In genomic region chr15:85530079-85530478, GRCh38 we compare ENCODE assay signal across 14 cellular contexts.
DNase-seq lines count a peak whose midpoint lies in the region; ATAC-seq, FAIRE-seq and TF ChIP-seq lines count a peak whose summit lies in the region.
"Had no signal": no experiment of that assay in that cellular context is flagged by ENCODE, and none has a peak within 500 bp of the region (broad histone marks: within the 10 kb centered on the region; RNA-seq: fewer than 3 reads in every experiment).

No MANE protein-coding gene starts in this region.

- intact Hi-C loops in HepG2 (cut with micrococcal nuclease; ENCODE audit: unreplicated experiment), result no loop called here
- intact Hi-C loops in lower lobe of right lung (cut with DNase I), result no loop called here
- intact Hi-C loops in upper lobe of right lung (cut with DNase I), result no loop called here

- no TSS peak for BruUV-seq in HepG2 (replicated peaks; lab: Mats Ljungman, UMichigan)

- H3K4me2 ChIP-seq in HepG2 (ENCODE audit: low read depth, low read length), result no peak overlapping the region

- no peak overlapping the region; the same call in 1 of the 2 replicates for H3K4me3 Mint-ChIP-seq in WTC11

- TF ChIP-seq RAD21 in liver (IDR thresholded peaks at IDR 0.05) (peak; percentile 13 to 23), HepG2 (CRISPR knock-in tag; IDR thresholded peaks at IDR 0.05) (no peak)

- no peak for TF ChIP-seq POLR2A in HepG2 (IDR thresholded peaks at IDR 0.05; ENCODE audit: insufficient read depth in 1 of 2, low read depth in 2 of 2, low read length in 2 of 2)

- no peaks in the 10 kb centered on the region for H4K20me1 ChIP-seq in HepG2 (ENCODE audit: insufficient read depth, low read length)

- H3K27ac Mint-ChIP-seq in WTC11, result peak overlapping the region; percentile 48; the same call in 1 of the 2 replicates

- H3K27me3 ChIP-seq in liver (ENCODE audit: control insufficient read depth in 4 of 4, insufficient read depth in 4 of 4, low read length in 3 of 4) (no peaks in the 10 kb centered on the region), HepG2 (ENCODE audit: control insufficient read depth in 1 of 2, insufficient read depth in 2 of 2, low read length in 2 of 2) (no peaks in the 10 kb centered on the region), lower lobe of right lung (ENCODE audit: low read depth) (no peaks in the 10 kb centered on the region), upper lobe of right lung (no peaks in the 10 kb centered on the region)

- H3K9me3 ChIP-seq in liver (ENCODE audit: control insufficient read depth in 4 of 4, low read length in 3 of 4) (no peaks in the 10 kb centered on the region), HepG2 (ENCODE audit: low read length) (no peaks in the 10 kb centered on the region), lower lobe of right lung (no peaks in the 10 kb centered on the region), upper lobe of right lung (no peaks in the 10 kb centered on the region)

- H3K4me1 ChIP-seq in liver (ENCODE audit: control insufficient read depth in 4 of 4, insufficient read depth in 4 of 4, low read length in 3 of 4) (peaks cover 4 to 19% (median 11%) of the 10 kb centered on the region in 4 donors), HepG2 (ENCODE audit: insufficient read depth, low read length) (no peaks in the 10 kb centered on the region), lower lobe of right lung (peaks cover 60% of the 10 kb centered on the region), upper lobe of right lung (peaks cover 64% of the 10 kb centered on the region)

- DNase-seq in HepG2 (ENCODE audit: low spot score) (no peak), WTC11 (ENCODE audit: low spot score) (no peak), lower lobe of right lung (no peak), upper lobe of right lung (no peak), NCI-H510A (lab: John Stamatoyannopoulos, UW) (no peak)
- DNase-seq in activated effector memory CD4-positive, alpha-beta T cell treated with anti-CD3 and anti-CD28 coated beads, Interleukin-2, amount 50 U/mL, for 16 hours, result no peak
- DNase-seq: DMS 273 treated with DMSO at 0.1 percent for 48 hours, NCI-H1417, NCI-H2081 treated with DMSO at 0.1 percent for 48 hours, NCI-H2227 treated with DMSO at 0.1 percent for 48 hours, NCI-H526, SIG-M5 had no signal

- no peak for TF ChIP-seq CTCF in liver (IDR thresholded peaks at IDR 0.05; ENCODE audit: low read depth, low read length, missing input control)
- TF ChIP-seq CTCF in HepG2 (CRISPR knock-in tag; IDR thresholded peaks at IDR 0.05), result no peak
- no peak for TF ChIP-seq CTCF in WTC11 (IDR thresholded peaks at IDR 0.05)
- TF ChIP-seq CTCF in lower lobe of right lung (IDR thresholded peaks at IDR 0.05), result no peak
- TF ChIP-seq CTCF in upper lobe of right lung (IDR thresholded peaks at IDR 0.05), result no peak

- H3K36me3 ChIP-seq in liver (ENCODE audit: control insufficient read depth in 4 of 4, insufficient read depth in 3 of 4, low read depth in 1 of 4, low read length in 3 of 4) (no peaks in the 10 kb centered on the region), HepG2 (replicated peaks in 1 of 2; ENCODE audit: control insufficient read depth in 1 of 2, insufficient read depth in 2 of 2, low read length in 2 of 2) (peaks cover 5 to 19% of the 10 kb centered on the region in 2 experiments), lower lobe of right lung (no peaks in the 10 kb centered on the region), upper lobe of right lung (peaks cover 10% of the 10 kb centered on the region)

- ATAC-seq in HepG2, result no peak
- ATAC-seq in WTC11, result peak; percentile 38; the same call in 1 of the 2 replicates
- ATAC-seq in lower lobe of right lung, result no peak
- ATAC-seq in upper lobe of right lung, result no peak
- ATAC-seq in HG03025 (IDR thresholded peaks at IDR 0.05; ENCODE audit: low FRiP score, unreplicated experiment), result no peak

- H3K4me3 ChIP-seq in liver (ENCODE audit: low read depth in 1 of 3, low read length in 3 of 3) (no peak overlapping the region), HepG2 (replicated peaks in 1 of 3; ENCODE audit: insufficient read depth in 1 of 3, low read depth in 2 of 3, low read length in 3 of 3) (no peak overlapping the region), lower lobe of right lung (no peak overlapping the region), upper lobe of right lung (no peak overlapping the region)

- POLR2A ChIA-PET in HepG2 (lab: Yijun Ruan, JAX) (no interaction called here), WTC11 (lab: Charles Lee) (no interaction called here)

- H3K4me1 Mint-ChIP-seq in WTC11, result peaks cover 25% of the 10 kb centered on the region

- FAIRE-seq in HepG2 (lab: Jason Lieb, UNC), result no peak

- H2AFZ ChIP-seq in HepG2 (ENCODE audit: low read length), result no peak overlapping the region

- in situ Hi-C loops in HepG2 (cut with HindIII; ENCODE audit: extremely low pct_ligation_motif_present, low pct_unique_long_range_greater_than_20kb), result no loop called here

- 52% methylated on average over 7 of the region's 7 CpGs for WGBS in liver
- 94% methylated on average over 6 of the region's 7 CpGs for WGBS in HepG2 (ENCODE audit: low lambda C conversion rate)

- CTCF ChIA-PET in HepG2 (lab: Yijun Ruan, JAX; ENCODE audit: low intra/inter-chr PET ratio, low total read pairs) (no interaction called here), WTC11 (lab: Charles Lee) (interaction anchor here (1.1 kb wide), 1 partner anchor 14 kb away, joined by 3 read pairs; no protein-coding TSS in a partner anchor)

- no peak overlapping the region for H3K27ac ChIP-seq in liver (ENCODE audit: low read depth in 1 of 2, low read length in 2 of 2)
- no peak overlapping the region for H3K27ac ChIP-seq in HepG2 (ENCODE audit: extremely low read length, insufficient read depth, low read length)
- H3K27ac ChIP-seq in lower lobe of right lung, result peak overlapping the region; percentile 66
- H3K27ac ChIP-seq in upper lobe of right lung, result peak overlapping the region; percentile 14

- TF ChIP-seq EP300 in HepG2 (IDR thresholded peaks at IDR 0.05; ENCODE audit: low read depth in 2 of 2, low read length in 2 of 2) (no peak), HepG2 (CRISPR knock-in tag; IDR thresholded peaks at IDR 0.05; ENCODE audit: borderline replicate concordance) (no peak)

- no peak overlapping the region for H3K9ac ChIP-seq in liver (ENCODE audit: low read depth in 1 of 2, low read length in 2 of 2)
- no peak overlapping the region for H3K9ac ChIP-seq in HepG2 (ENCODE audit: insufficient read depth, low read depth, low read length)

- peaks cover 12% of the 10 kb centered on the region for H3K36me3 Mint-ChIP-seq in WTC11

- H3K9me3 Mint-ChIP-seq in WTC11, result no peaks in the 10 kb centered on the region

- no peaks in the 10 kb centered on the region for H3K79me2 ChIP-seq in HepG2 (ENCODE audit: insufficient read depth, low read length)

- no peaks in the 10 kb centered on the region for H3K27me3 Mint-ChIP-seq in WTC11 (ENCODE audit: low read depth)

TF ChIP-seq in liver, 16 proteins besides CTCF, POLR2A, EP300 and RAD21 (continues in another document):
- TF ChIP-seq HNF4G (IDR thresholded peaks at IDR 0.05), result peak; percentile 7

TF ChIP-seq in HepG2, 621 proteins besides CTCF, POLR2A, EP300 and RAD21:
- TF ChIP-seq ZNF776 (CRISPR knock-in tag; IDR thresholded peaks at IDR 0.05) (no peak), ZNF615 (CRISPR knock-in tag; IDR thresholded peaks at IDR 0.05; ENCODE audit: borderline replicate concordance) (no peak)

TF ChIP-seq in WTC11, 78 proteins besides CTCF, POLR2A, EP300 and RAD21:
- TF ChIP-seq TEAD4 (CRISPR knock-in tag; IDR thresholded peaks at IDR 0.05) (no peak), ZNF317 (CRISPR knock-in tag; IDR thresholded peaks at IDR 0.05; ENCODE audit: borderline replicate concordance, low read depth) (no peak), ZNF512 (CRISPR knock-in tag; IDR thresholded peaks at IDR 0.05; ENCODE audit: borderline replicate concordance) (no peak), ZNF219 (CRISPR knock-in tag; IDR thresholded peaks at IDR 0.05; ENCODE audit: borderline replicate concordance) (no peak), ZNF263 (CRISPR knock-in tag; IDR thresholded peaks at IDR 0.05; ENCODE audit: low read depth) (no peak), CBFB (CRISPR knock-in tag; IDR thresholded peaks at IDR 0.05; ENCODE audit: low read depth) (no peak), JUN (CRISPR knock-in tag; IDR thresholded peaks at IDR 0.05) (no peak), FOXJ3 (CRISPR knock-in tag; IDR thresholded peaks at IDR 0.05; ENCODE audit: borderline replicate concordance) (no peak)

Comparison
In these comparisons a context has a peak if more than half of its experiments do, and no peak if none do; other contexts are left out.
1. H3K27ac ChIP-seq: peak in lower lobe of right lung (single experiment) and upper lobe of right lung (single experiment); none in liver (0 of 2) and HepG2 (single experiment).